1 cellular context compared by ENCODE assay signal in the genomic region with DNA sequence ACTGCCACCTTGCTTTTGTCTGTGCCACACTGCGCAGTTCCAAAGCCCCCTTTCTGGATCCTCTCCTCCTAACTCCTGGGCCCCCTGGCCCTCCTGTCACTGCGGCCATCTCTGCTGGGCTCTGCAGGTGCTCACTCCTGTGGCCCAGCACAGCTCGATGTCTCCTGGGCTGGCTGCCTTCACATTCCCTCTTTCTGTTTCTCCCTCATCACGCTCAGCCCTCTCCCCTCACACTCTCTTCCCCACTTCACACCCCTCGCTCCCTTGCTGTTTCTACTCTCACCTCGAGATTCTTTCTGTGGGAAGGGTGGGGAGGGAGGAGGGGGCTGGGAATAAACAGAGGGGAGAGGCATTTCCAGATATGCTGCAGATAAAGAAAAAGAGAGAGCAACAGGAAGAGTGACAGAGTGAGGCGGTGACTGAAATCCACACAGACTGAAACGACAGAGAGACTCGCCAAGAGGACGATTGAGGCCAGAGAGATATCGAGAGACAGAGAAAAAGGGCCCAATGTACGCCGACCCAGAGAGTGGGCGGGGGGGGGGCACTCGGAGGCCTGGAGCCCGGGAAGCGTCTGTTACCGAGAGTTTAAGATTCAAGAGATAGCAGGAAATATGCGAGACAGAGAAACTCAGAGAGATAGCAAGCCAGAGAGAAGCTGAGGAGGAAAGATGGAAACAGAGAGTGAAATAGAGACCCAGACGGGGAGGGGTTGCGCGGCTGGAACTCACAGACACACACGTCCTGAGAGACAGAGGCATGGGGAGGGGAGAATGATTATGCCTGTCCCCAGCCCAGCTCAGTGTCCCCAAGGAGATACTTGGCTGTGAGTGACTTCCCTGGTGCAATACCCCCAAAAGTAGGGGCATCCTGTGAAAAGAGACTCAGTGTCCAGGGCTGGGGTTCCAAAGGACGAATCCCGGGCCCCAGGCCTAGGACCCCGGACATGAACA.
TF ChIP-seq lines count a peak whose summit lies in the region.

No MANE protein-coding gene starts in this region.

TF ChIP-seq in K562, 482 proteins besides CTCF, POLR2A, EP300 and RAD21 (continued from another document and continues in another):
- TF ChIP-seq, protein P1, sequence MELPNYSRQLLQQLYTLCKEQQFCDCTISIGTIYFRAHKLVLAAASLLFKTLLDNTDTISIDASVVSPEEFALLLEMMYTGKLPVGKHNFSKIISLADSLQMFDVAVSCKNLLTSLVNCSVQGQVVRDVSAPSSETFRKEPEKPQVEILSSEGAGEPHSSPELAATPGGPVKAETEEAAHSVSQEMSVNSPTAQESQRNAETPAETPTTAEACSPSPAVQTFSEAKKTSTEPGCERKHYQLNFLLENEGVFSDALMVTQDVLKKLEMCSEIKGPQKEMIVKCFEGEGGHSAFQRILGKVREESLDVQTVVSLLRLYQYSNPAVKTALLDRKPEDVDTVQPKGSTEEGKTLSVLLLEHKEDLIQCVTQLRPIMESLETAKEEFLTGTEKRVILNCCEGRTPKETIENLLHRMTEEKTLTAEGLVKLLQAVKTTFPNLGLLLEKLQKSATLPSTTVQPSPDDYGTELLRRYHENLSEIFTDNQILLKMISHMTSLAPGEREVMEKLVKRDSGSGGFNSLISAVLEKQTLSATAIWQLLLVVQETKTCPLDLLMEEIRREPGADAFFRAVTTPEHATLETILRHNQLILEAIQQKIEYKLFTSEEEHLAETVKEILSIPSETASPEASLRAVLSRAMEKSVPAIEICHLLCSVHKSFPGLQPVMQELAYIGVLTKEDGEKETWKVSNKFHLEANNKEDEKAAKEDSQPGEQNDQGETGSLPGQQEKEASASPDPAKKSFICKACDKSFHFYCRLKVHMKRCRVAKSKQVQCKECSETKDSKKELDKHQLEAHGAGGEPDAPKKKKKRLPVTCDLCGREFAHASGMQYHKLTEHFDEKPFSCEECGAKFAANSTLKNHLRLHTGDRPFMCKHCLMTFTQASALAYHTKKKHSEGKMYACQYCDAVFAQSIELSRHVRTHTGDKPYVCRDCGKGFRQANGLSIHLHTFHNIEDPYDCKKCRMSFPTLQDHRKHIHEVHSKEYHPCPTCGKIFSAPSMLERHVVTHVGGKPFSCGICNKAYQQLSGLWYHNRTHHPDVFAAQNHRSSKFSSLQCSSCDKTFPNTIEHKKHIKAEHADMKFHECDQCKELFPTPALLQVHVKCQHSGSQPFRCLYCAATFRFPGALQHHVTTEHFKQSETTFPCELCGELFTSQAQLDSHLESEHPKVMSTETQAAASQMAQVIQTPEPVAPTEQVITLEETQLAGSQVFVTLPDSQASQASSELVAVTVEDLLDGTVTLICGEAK (IDR thresholded peaks at IDR 0.05) = no peak
- TF ChIP-seq, protein P1 (CRISPR knock-in tag; IDR thresholded peaks at IDR 0.05) = no peak
- TF ChIP-seq RUNX1 (IDR thresholded peaks at IDR 0.05; ENCODE audit: low read depth) = no peak
- TF ChIP-seq ZBTB7A (IDR thresholded peaks at IDR 0.05; ENCODE audit: borderline replicate concordance, control insufficient read depth, low read depth, low read length) = 0 out of 2 replicates have a peak, but pooled peaks have one; percentile 2
- TF ChIP-seq DPF2 (IDR thresholded peaks at IDR 0.05) = peak; percentile 62; the same call in 1 of the 2 replicates
- TF ChIP-seq, protein P2, sequence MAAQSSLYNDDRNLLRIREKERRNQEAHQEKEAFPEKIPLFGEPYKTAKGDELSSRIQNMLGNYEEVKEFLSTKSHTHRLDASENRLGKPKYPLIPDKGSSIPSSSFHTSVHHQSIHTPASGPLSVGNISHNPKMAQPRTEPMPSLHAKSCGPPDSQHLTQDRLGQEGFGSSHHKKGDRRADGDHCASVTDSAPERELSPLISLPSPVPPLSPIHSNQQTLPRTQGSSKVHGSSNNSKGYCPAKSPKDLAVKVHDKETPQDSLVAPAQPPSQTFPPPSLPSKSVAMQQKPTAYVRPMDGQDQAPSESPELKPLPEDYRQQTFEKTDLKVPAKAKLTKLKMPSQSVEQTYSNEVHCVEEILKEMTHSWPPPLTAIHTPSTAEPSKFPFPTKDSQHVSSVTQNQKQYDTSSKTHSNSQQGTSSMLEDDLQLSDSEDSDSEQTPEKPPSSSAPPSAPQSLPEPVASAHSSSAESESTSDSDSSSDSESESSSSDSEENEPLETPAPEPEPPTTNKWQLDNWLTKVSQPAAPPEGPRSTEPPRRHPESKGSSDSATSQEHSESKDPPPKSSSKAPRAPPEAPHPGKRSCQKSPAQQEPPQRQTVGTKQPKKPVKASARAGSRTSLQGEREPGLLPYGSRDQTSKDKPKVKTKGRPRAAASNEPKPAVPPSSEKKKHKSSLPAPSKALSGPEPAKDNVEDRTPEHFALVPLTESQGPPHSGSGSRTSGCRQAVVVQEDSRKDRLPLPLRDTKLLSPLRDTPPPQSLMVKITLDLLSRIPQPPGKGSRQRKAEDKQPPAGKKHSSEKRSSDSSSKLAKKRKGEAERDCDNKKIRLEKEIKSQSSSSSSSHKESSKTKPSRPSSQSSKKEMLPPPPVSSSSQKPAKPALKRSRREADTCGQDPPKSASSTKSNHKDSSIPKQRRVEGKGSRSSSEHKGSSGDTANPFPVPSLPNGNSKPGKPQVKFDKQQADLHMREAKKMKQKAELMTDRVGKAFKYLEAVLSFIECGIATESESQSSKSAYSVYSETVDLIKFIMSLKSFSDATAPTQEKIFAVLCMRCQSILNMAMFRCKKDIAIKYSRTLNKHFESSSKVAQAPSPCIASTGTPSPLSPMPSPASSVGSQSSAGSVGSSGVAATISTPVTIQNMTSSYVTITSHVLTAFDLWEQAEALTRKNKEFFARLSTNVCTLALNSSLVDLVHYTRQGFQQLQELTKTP (IDR thresholded peaks at IDR 0.05; ENCODE audit: low read depth in 1 of 2, partially characterized antibody in 2 of 2) = peak in 1 of 2 experiments; percentile 14
- TF ChIP-seq NFE2 (IDR thresholded peaks at IDR 0.05; ENCODE audit: low read depth) = no peak
- TF ChIP-seq TCF7 (IDR thresholded peaks at IDR 0.05; ENCODE audit: borderline replicate concordance) = no peak
- TF ChIP-seq U2AF1 (optimal IDR thresholded peaks at IDR 0.05; ENCODE audit: low read depth, low read length) = no peak
- TF ChIP-seq RNF219 (CRISPR knock-in tag; IDR thresholded peaks at IDR 0.05) = no peak
- TF ChIP-seq CBFB (CRISPR knock-in tag; IDR thresholded peaks at IDR 0.05) = no peak
- TF ChIP-seq ETS2 (tag; IDR thresholded peaks at IDR 0.05; ENCODE audit: borderline replicate concordance, poor library complexity, severe bottlenecking) = no peak
- peak; percentile 40; the same call in 1 of the 2 replicates for TF ChIP-seq ARID1B (IDR thresholded peaks at IDR 0.05)
- no peak for TF ChIP-seq C11orf30 (IDR thresholded peaks at IDR 0.05; ENCODE audit: low read depth)
- no peak for TF ChIP-seq HEY1 (CRISPR knock-in tag; IDR thresholded peaks at IDR 0.05; ENCODE audit: borderline replicate concordance)
- no peak for TF ChIP-seq ZEB2 (IDR thresholded peaks at IDR 0.05)
- no peak for TF ChIP-seq DDX20 (tag; IDR thresholded peaks at IDR 0.05; ENCODE audit: low read depth)
- peak; percentile 54; the same call in 1 of the 2 replicates for TF ChIP-seq NBN (IDR thresholded peaks at IDR 0.05; ENCODE audit: low read depth)
- 0 out of 2 replicates have a peak, but pooled peaks have one; percentile 5 for TF ChIP-seq RB1 (IDR thresholded peaks at IDR 0.05; ENCODE audit: low read depth)
- TF ChIP-seq IRF2 (CRISPR knock-in tag; IDR thresholded peaks at IDR 0.05) = no peak
- peak; percentile 23; the same call in 1 of the 2 replicates for TF ChIP-seq LEF1 (IDR thresholded peaks at IDR 0.05)
- TF ChIP-seq E2F8 (IDR thresholded peaks at IDR 0.05; ENCODE audit: low read depth, partially characterized antibody) = no peak
- TF ChIP-seq ZNF79 (CRISPR knock-in tag; IDR thresholded peaks at IDR 0.05; ENCODE audit: low read depth) = no peak
- TF ChIP-seq ZBTB34 (CRISPR knock-in tag; IDR thresholded peaks at IDR 0.05) = no peak
- 0 out of 4 replicates have a peak, but pooled peaks of 1 of the 2 experiments have one; percentile 24 for TF ChIP-seq FOXK2 (conservative IDR thresholded peaks at IDR 0.05 in 1 of 2, IDR thresholded peaks at IDR 0.05 in 1 of 2; ENCODE audit: low read depth in 2 of 2)
- TF ChIP-seq ZBTB5 (IDR thresholded peaks at IDR 0.05) = no peak
- no peak for TF ChIP-seq HOXB6 (CRISPR knock-in tag; IDR thresholded peaks at IDR 0.05; ENCODE audit: borderline replicate concordance)
